18 cellular contexts compared by ENCODE assay signal in the genomic region with DNA sequence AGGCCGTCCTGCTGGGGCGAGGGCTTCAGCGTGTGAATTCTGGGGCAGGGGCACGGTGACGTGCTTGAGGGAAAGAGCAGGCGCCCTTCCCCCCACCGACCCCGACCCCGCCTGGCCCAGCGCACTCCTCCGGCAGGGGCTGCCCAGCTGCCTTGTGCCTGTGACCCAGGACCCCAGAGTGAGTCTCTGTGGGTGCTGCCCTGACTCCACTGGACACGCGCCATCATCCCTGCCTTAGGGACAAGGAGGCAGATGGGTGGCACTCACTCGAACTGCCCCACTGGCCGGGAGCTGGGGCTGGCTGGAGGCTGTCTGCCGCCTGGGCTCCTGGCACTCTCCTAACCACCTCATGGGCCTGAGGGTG.
"Had no signal": no experiment of that assay in that cellular context is flagged by ENCODE, and none has a peak within 500 bp of the region (broad histone marks: within the 10 kb centered on the region; RNA-seq: fewer than 3 reads in every experiment).

No MANE protein-coding gene starts in this region.

- H3K4me1 Mint-ChIP-seq: activated naive CD4-positive, alpha-beta T cell treated with anti-CD3 and anti-CD28 coated beads, Interleukin-2, amount 10 ng/mL, durations not matched to agents 7 days and 5 days; activated naive CD8-positive, alpha-beta T cell treated with anti-CD3 and anti-CD28 coated beads, Interleukin-2, amount 50 U/mL, for 24 hours; nephron had no signal

- DNase-seq: activated CD4-positive, alpha-beta T cell treated with anti-CD3 and anti-CD28 coated beads, Interleukin-2, amount 50 U/mL, for 48 hours; activated effector memory CD4-positive, alpha-beta T cell treated with Interleukin-2 at 50 U/mL for 16 hours; activated naive CD8-positive, alpha-beta T cell treated with anti-CD3 and anti-CD28 coated beads, Interleukin-2, amount 50 U/mL, for 24 hours; cortex of kidney; effector CD8-positive, alpha-beta T cell; left cardiac atrium; lower lobe of right lung; midbrain; nucleus accumbens; stimulated activated naive CD4-positive, alpha-beta T cell; thyroid gland had no signal

- H3K27ac ChIP-seq: ascending aorta, esophagus muscularis mucosa, gastroesophageal sphincter, lower lobe of right lung, thyroid gland had no signal

- H3K4me1 ChIP-seq: ascending aorta, esophagus muscularis mucosa, gastroesophageal sphincter, lower lobe of right lung, thyroid gland had no signal

- H3K9me3 ChIP-seq: ascending aorta, esophagus muscularis mucosa, gastroesophageal sphincter, lower lobe of right lung, thyroid gland had no signal

- H3K4me3 ChIP-seq: ascending aorta, esophagus muscularis mucosa, gastroesophageal sphincter, lower lobe of right lung, thyroid gland had no signal

- H3K4me3 Mint-ChIP-seq: activated naive CD4-positive, alpha-beta T cell treated with anti-CD3 and anti-CD28 coated beads, Interleukin-2, amount 10 ng/mL, durations not matched to agents 7 days and 5 days; activated naive CD8-positive, alpha-beta T cell treated with anti-CD3 and anti-CD28 coated beads, Interleukin-2, amount 50 U/mL, for 24 hours; nephron; T-helper 1 cell treated with Interleukin-12 subunit alpha and Interleukin-12 subunit beta and Interleukin-4 antibody, amounts not matched to agents 30 μg/mL and 1 μg/mL, for 36 hours had no signal

- H3K9me3 Mint-ChIP-seq: activated naive CD4-positive, alpha-beta T cell treated with anti-CD3 and anti-CD28 coated beads, Interleukin-2, amount 10 ng/mL, durations not matched to agents 7 days and 5 days; activated naive CD8-positive, alpha-beta T cell treated with anti-CD3 and anti-CD28 coated beads, Interleukin-2, amount 50 U/mL, for 24 hours; nephron; T-helper 1 cell treated with Interleukin-12 subunit alpha and Interleukin-12 subunit beta and Interleukin-4 antibody, amounts not matched to agents 30 μg/mL and 1 μg/mL, for 36 hours had no signal

- FAIRE-seq: endothelial cell of umbilical vein had no signal

- H3K27ac Mint-ChIP-seq: activated naive CD4-positive, alpha-beta T cell treated with anti-CD3 and anti-CD28 coated beads, Interleukin-2, amount 10 ng/mL, durations not matched to agents 7 days and 5 days; activated naive CD8-positive, alpha-beta T cell treated with anti-CD3 and anti-CD28 coated beads, Interleukin-2, amount 50 U/mL, for 24 hours; nephron; T-helper 1 cell treated with Interleukin-12 subunit alpha and Interleukin-12 subunit beta and Interleukin-4 antibody, amounts not matched to agents 30 μg/mL and 1 μg/mL, for 36 hours had no signal

- H3K27me3 ChIP-seq: ascending aorta, thyroid gland had no signal

- H3K36me3 Mint-ChIP-seq: activated naive CD4-positive, alpha-beta T cell treated with anti-CD3 and anti-CD28 coated beads, Interleukin-2, amount 10 ng/mL, durations not matched to agents 7 days and 5 days had no signal

- H3K36me3 ChIP-seq: ascending aorta, esophagus muscularis mucosa, gastroesophageal sphincter, lower lobe of right lung, thyroid gland had no signal
